In genomic region chr14:76657404-76657803, GRCh38 we compare ENCODE assay signal across 8 cellular contexts.
"Had no signal": no experiment of that assay in that cellular context is flagged by ENCODE, and none has a peak within 500 bp of the region (broad histone marks: within the 10 kb centered on the region; RNA-seq: fewer than 3 reads in every experiment).

No MANE protein-coding gene starts in this region.

- H3K4me3 ChIP-seq: GM12878 had no signal

- DNase-seq: GDM1, GF-D8 had no signal

- ATAC-seq: GM12878 had no signal

- FAIRE-seq: G401.6, GM12878, GM12891, GM12892, GM18507, GM19239 had no signal
